ENCODE assay signal across 12 cellular contexts in the genomic region with DNA sequence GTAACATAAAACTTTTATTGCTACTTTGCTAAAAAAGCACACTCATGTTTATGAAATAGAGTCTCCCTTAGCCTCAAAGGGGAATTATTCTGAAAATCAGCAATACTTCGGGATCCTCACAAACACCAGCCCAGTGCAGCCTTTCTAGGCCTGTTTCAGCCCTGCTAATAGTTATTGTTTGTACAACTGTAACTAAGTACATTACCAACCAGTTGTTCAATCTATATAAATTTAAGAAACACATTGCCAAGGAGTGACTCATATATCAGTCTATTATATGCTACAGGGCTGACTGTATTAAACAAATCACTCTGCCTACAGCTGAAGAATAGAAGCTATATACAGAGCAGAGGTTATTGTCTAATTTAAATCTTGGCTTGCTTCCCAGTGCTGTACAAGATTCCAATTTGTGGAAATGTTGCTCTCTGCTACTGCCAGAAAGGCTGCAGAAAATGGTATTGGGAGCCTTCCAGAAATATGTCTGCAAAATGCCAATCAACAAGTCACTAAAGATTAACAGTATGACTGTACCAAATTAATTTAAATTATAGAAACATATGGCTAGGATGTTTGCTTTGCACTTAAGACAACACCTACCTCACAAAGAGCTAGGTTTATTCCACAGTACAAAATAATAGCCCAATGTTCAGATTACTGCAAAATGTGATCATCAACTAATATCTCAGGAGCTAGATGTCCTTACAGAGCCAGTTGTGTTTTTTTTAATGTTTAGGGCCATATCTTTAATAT. TPM values are rescaled to one million over a fixed set of nuclear protein-coding genes. Genes with fewer than 3 reads are reported as not detected.
A peak's percentile ranks its signal among the peaks of the same experiment; 100 is the strongest.
DNase-seq lines count a peak whose midpoint lies in the region; FAIRE-seq and TF ChIP-seq lines count a peak whose summit lies in the region.
"Had no signal": no experiment of that assay in that cellular context is flagged by ENCODE, and none has a peak within 500 bp of the region (broad histone marks: within the 10 kb centered on the region; RNA-seq: fewer than 3 reads in every experiment).

No MANE protein-coding gene starts in this region.

- DNase-seq in SIG-M5 treated with dmso at 0.1 percent for 504 hours (lab: John Stamatoyannopoulos, UW; ENCODE audit: unreplicated experiment) (peak; percentile 1), SIG-M5 (lab: John Stamatoyannopoulos, UW) (no peak), NCI-H774 (lab: John Stamatoyannopoulos, UW) (peak; percentile 72), globus pallidus (ENCODE audit: low spot score) (peak; percentile 33), urothelium cell line (ENCODE audit: low spot score) (peak; percentile 9), immature natural killer cell (no peak), HEK293T (ENCODE audit: extremely low spot score) (no peak)
- no peak for DNase-seq in activated CD8-positive, alpha-beta memory T cell treated with anti-CD3 and anti-CD28 coated beads, Interleukin-2, amount 50 U/mL, for 48 hours
- DNase-seq: thyroid gland had no signal

- H3K9me3 Mint-ChIP-seq in immature natural killer cell = peaks cover 0 to 6% (median 0%) of the 10 kb centered on the region in 6 donors
- H3K9me3 Mint-ChIP-seq: activated naive CD4-positive, alpha-beta T cell treated with anti-CD3 and anti-CD28 coated beads, Interleukin-2, amount 50 U/mL, for 24 hours had no signal

- POLR2A ChIA-PET in HEK293T (lab: Yijun Ruan, JAX) = no interaction called here

- no peak overlapping the region for H3K4me3 Mint-ChIP-seq in immature natural killer cell
- H3K4me3 Mint-ChIP-seq: activated naive CD4-positive, alpha-beta T cell treated with anti-CD3 and anti-CD28 coated beads, Interleukin-2, amount 50 U/mL, for 24 hours had no signal

- H3K27ac Mint-ChIP-seq in immature natural killer cell = no peak overlapping the region
- H3K27ac Mint-ChIP-seq: activated naive CD4-positive, alpha-beta T cell treated with anti-CD3 and anti-CD28 coated beads, Interleukin-2, amount 50 U/mL, for 24 hours had no signal

- no peaks in the 10 kb centered on the region for H3K36me3 Mint-ChIP-seq in immature natural killer cell
- H3K36me3 Mint-ChIP-seq: activated naive CD4-positive, alpha-beta T cell treated with anti-CD3 and anti-CD28 coated beads, Interleukin-2, amount 50 U/mL, for 24 hours had no signal

- CTCF ChIA-PET in HEK293T (lab: Yijun Ruan, JAX) = no interaction called here

- no peaks in the 10 kb centered on the region for H3K27me3 Mint-ChIP-seq in immature natural killer cell (ENCODE audit: low read depth in 3 of 3)

- no peak for FAIRE-seq in urothelium cell line (lab: Jason Lieb, UNC)
- FAIRE-seq: A204.1, endometrium had no signal

- H3K4me1 Mint-ChIP-seq in immature natural killer cell = no peaks in the 10 kb centered on the region
- H3K4me1 Mint-ChIP-seq: activated naive CD4-positive, alpha-beta T cell treated with anti-CD3 and anti-CD28 coated beads, Interleukin-2, amount 50 U/mL, for 24 hours had no signal

TF ChIP-seq in HEK293T, 16 proteins besides CTCF, POLR2A, EP300 and RAD21:
- TF ChIP-seq SP1 (IDR thresholded peaks at IDR 0.05) (no peak), TARDBP (IDR thresholded peaks at IDR 0.05) (no peak), ZNF384 (IDR thresholded peaks at IDR 0.05) (no peak), ELF4 (IDR thresholded peaks at IDR 0.05) (no peak), SUZ12 (IDR thresholded peaks at IDR 0.05) (no peak), BHLHE40 (IDR thresholded peaks at IDR 0.05; ENCODE audit: borderline replicate concordance) (no peak), FOXK2 (IDR thresholded peaks at IDR 0.05) (no peak), NFRKB (IDR thresholded peaks at IDR 0.05) (no peak), FOXM1 (IDR thresholded peaks at IDR 0.05; ENCODE audit: borderline replicate concordance) (no peak), CTBP1 (IDR thresholded peaks at IDR 0.05; ENCODE audit: borderline replicate concordance) (no peak), LEF1 (IDR thresholded peaks at IDR 0.05; ENCODE audit: borderline replicate concordance) (no peak), ARNT (IDR thresholded peaks at IDR 0.05) (no peak), L3MBTL2 (conservative IDR thresholded peaks at IDR 0.05) (no peak)
TF ChIP-seq in HEK293T: peak in this region for 0.

RNA-seq across cellular contexts. Expression of gene TOX3, which starts 49.7 kb away (rescaled TPM):
- polyA plus RNA-seq in immature natural killer cell = not detected

Comparison
In these comparisons a context has a peak if more than half of its experiments do, and no peak if none do; other contexts are left out.
1. DNase-seq: peak in SIG-M5 treated with dmso at 0.1 percent for 504 hours (single experiment), NCI-H774 (single experiment), globus pallidus (single experiment) and urothelium cell line (single experiment); none in SIG-M5 (single experiment), immature natural killer cell (0 of 3), HEK293T (single experiment) and activated CD8-positive, alpha-beta memory T cell treated with anti-CD3 and anti-CD28 coated beads, Interleukin-2, amount 50 U/mL, for 48 hours (single experiment).